Comparison of ENCODE assay signal across 8 cellular contexts in the genomic region with DNA sequence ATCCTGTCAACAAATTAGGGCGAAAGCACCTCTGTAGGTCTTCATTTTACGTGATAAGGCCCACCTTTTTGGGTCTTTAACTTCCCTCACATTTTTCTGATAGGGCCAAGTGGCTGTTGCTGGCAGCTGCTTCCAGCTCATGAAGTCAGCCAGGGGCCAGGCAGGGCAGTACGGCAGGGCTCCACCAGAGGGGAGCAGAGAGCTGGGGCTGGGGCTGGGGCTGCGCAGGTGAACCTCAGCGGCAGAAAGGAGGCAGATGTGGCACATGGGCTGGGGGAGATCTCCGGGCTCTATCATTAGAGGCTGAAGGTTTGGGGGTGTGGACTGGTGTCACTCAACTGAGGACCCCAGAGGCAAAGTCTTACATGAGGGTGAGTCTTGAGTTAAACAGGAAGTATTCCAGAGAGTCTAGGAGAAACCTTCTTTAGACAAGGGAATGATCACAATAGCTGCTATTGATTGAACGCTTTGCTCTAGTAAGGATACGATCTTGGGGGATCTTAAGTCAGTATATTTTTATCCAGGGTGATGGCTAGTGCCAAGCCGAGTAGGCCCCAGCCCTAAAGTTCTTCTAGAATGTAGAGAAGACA.
A peak's percentile ranks its signal among the peaks of the same experiment; 100 is the strongest.
DNase-seq lines count a peak whose midpoint lies in the region; ATAC-seq, FAIRE-seq and TF ChIP-seq lines count a peak whose summit lies in the region.

No MANE protein-coding gene starts in this region.

- ATAC-seq in GM19043 (IDR thresholded peaks at IDR 0.05; ENCODE audit: low read depth, unreplicated experiment) (peak; percentile 94), HG03354 (IDR thresholded peaks at IDR 0.05; ENCODE audit: poor library complexity, severe bottlenecking, unreplicated experiment) (peak; percentile 94), psoas muscle (peak; percentile 91 to 99 (median 98))
- peak; percentile 94 to 95 for ATAC-seq in activated T-cell treated with anti-CD3 and anti-CD28 coated beads, Interleukin-2, amount 50 U/mL, for 72 hours (replicated peaks in 1 of 2)

- intact Hi-C loops in psoas muscle (cut with DNase I): loop anchor here in 1 of 2 donors (1.0 to 5.0 kb wide), 2 partner anchors 90 to 626 kb away; no protein-coding TSS in a partner anchor

- H3K27me3 Mint-ChIP-seq in activated T-cell treated with anti-CD3 and anti-CD28 coated beads, Interleukin-2, amount 50 U/mL, for 72 hours (ENCODE audit: low read depth): no peaks in the 10 kb centered on the region

- no peaks in the 10 kb centered on the region for H3K4me1 ChIP-seq in psoas muscle

- TF ChIP-seq CTCF in AG09319 (IDR thresholded peaks at IDR 0.05; ENCODE audit: low read depth, low read length) (peak; percentile 93), foreskin fibroblast (IDR thresholded peaks at IDR 0.05; ENCODE audit: low read depth, low read length) (peak; percentile 89), psoas muscle (IDR thresholded peaks at IDR 0.05) (peak; percentile 88)

- FAIRE-seq in RCC 7860 (lab: Jason Lieb, UNC): no peak

- H3K36me3 Mint-ChIP-seq in activated T-cell treated with anti-CD3 and anti-CD28 coated beads, Interleukin-2, amount 50 U/mL, for 72 hours (ENCODE audit: insufficient read depth in 2 of 2): no peaks in the 10 kb centered on the region

- H3K27ac ChIP-seq in psoas muscle: no peak overlapping the region

- H3K36me3 ChIP-seq in psoas muscle (ENCODE audit: insufficient read depth in 1 of 2, low read depth in 1 of 2): no peaks in the 10 kb centered on the region

- DNase-seq in AG09319 (ENCODE audit: extremely low read depth, low read depth): no peak
- peak; percentile 47 for DNase-seq in RCC 7860 (ENCODE audit: low spot score)
- peak; percentile 79 to 83 for DNase-seq in activated T-cell treated with anti-CD3 and anti-CD28 coated beads, Interleukin-2, amount 50 U/mL, for 72 hours
- DNase-seq in foreskin fibroblast: peak in 1 of 2 donors; percentile 75
- DNase-seq in psoas muscle: peak; percentile 51 to 80
- no peak for DNase-seq in Ammon's horn (ENCODE audit: low spot score)

- no peaks in the 10 kb centered on the region for H3K9me3 ChIP-seq in psoas muscle

- H3K4me3 ChIP-seq in foreskin fibroblast (ENCODE audit: low read depth in 1 of 2, low read length in 2 of 2): no peak overlapping the region
- no peak overlapping the region for H3K4me3 ChIP-seq in psoas muscle

- H3K27me3 ChIP-seq in psoas muscle (ENCODE audit: insufficient read depth in 3 of 3, low read length in 2 of 3): no peaks in the 10 kb centered on the region

- H3K4me1 Mint-ChIP-seq in activated T-cell treated with anti-CD3 and anti-CD28 coated beads, Interleukin-2, amount 50 U/mL, for 72 hours (ENCODE audit: low read depth): peaks cover 7% of the 10 kb centered on the region

- H3K4me3 Mint-ChIP-seq in activated T-cell treated with anti-CD3 and anti-CD28 coated beads, Interleukin-2, amount 50 U/mL, for 72 hours: no peak overlapping the region

- 71 to 78% (median 76%) methylated on average over 9 of the region's 9 CpGs for WGBS in psoas muscle, 3 donors

- no peak overlapping the region for H3K27ac Mint-ChIP-seq in activated T-cell treated with anti-CD3 and anti-CD28 coated beads, Interleukin-2, amount 50 U/mL, for 72 hours

- no peaks in the 10 kb centered on the region for H3K9me3 Mint-ChIP-seq in activated T-cell treated with anti-CD3 and anti-CD28 coated beads, Interleukin-2, amount 50 U/mL, for 72 hours

Comparison
In these comparisons a context has a peak if more than half of its experiments do, and no peak if none do; other contexts are left out.
1. DNase-seq: peak in RCC 7860 (single experiment), activated T-cell treated with anti-CD3 and anti-CD28 coated beads, Interleukin-2, amount 50 U/mL, for 72 hours (2 of 2) and psoas muscle (2 of 2); none in AG09319 (single experiment) and Ammon's horn (single experiment).
2. Peak in every context shown above with its lines, with median percentiles within 50 percentile points of each other: CTCF ChIP-seq and ATAC-seq.